Comparison of ENCODE assay signal across 13 cellular contexts in genomic region chr6:104885518-104886043, GRCh38.
"Had no signal": no experiment of that assay in that cellular context is flagged by ENCODE, and none has a peak within 500 bp of the region (broad histone marks: within the 10 kb centered on the region; RNA-seq: fewer than 3 reads in every experiment).

No MANE protein-coding gene starts in this region.

- H3K9me3 ChIP-seq: colonic mucosa, gastrocnemius medialis, suprapubic skin had no signal

- H3K4me1 ChIP-seq: colonic mucosa, gastrocnemius medialis, suprapubic skin had no signal

- H3K4me3 ChIP-seq: colonic mucosa, gastrocnemius medialis, lung, suprapubic skin had no signal

- H3K27ac ChIP-seq: colonic mucosa, epithelial cell of prostate, gastrocnemius medialis, suprapubic skin had no signal

- H3K36me3 ChIP-seq: colonic mucosa, gastrocnemius medialis, suprapubic skin had no signal

- H3K27me3 ChIP-seq: colonic mucosa had no signal

- DNase-seq: activated CD4-positive, alpha-beta T cell treated with anti-CD3 and anti-CD28 coated beads, Interleukin-2, amount 50 U/mL, for 4 hours; activated CD4-positive, CD25-positive, alpha-beta regulatory T cell treated with anti-CD3 and anti-CD28 coated beads, Interleukin-2, amount 50 U/mL, for 72 hours; activated T-cell treated with anti-CD3 and anti-CD28 coated beads, Interleukin-2, amount 50 U/mL, for 1 hour; colonic mucosa; effector CD4-positive, alpha-beta T cell; gastrocnemius medialis; kidney glomerular epithelial cell; occipital lobe; stimulated activated CD4-positive, alpha-beta T cell treated with anti-CD3 and anti-CD28 coated beads, Interleukin-2, amount 100 ng/mL, for 48 hours; stimulated activated naive CD4-positive, alpha-beta T cell treated with Interleukin-2 at 50 U/mL for 16 hours had no signal
